26 cellular contexts compared by ENCODE assay signal in the genomic region with DNA sequence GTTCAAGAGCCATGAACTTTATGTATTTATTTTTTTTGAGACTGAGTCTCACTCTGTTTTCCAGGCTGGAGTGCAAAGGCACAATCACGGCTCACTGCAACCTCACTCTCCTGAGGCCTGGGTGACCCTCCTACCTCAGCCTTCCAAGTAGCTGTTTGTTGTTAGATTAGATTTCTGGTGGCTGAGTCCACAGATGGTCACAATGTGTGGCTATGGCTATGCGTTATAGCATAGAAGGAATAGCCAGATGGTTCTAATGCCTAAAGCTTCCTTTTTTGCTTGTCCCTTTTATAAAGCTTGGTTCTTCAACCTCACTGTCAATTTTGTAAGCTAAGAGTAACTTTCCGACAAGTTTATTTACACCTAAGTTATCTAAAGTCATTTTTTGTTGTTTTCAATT.
DNase-seq lines count a peak whose midpoint lies in the region; ATAC-seq, FAIRE-seq and TF ChIP-seq lines count a peak whose summit lies in the region.
"Had no signal": no experiment of that assay in that cellular context is flagged by ENCODE, and none has a peak within 500 bp of the region (broad histone marks: within the 10 kb centered on the region; RNA-seq: fewer than 3 reads in every experiment).

No MANE protein-coding gene starts in this region.

- no peaks in the 10 kb centered on the region for H3K9me3 ChIP-seq in PC-3 (ENCODE audit: low read length)
- H3K9me3 ChIP-seq in osteoblast (ENCODE audit: low read depth, low read length), result no peaks in the 10 kb centered on the region
- H3K9me3 ChIP-seq in CD4-positive, alpha-beta T cell (ENCODE audit: control insufficient read depth, low read length), result no peaks in the 10 kb centered on the region
- H3K9me3 ChIP-seq: BLaER1, Peyer's patch had no signal

- no peak overlapping the region for H3K27ac ChIP-seq in PC-3 (ENCODE audit: low read length)
- H3K27ac ChIP-seq in osteoblast (ENCODE audit: low read depth, low read length), result peak overlapping the region; percentile 39
- H3K27ac ChIP-seq in CD4-positive, alpha-beta T cell (ENCODE audit: low read depth, low read length), result no peak overlapping the region
- H3K27ac ChIP-seq: BLaER1, KMS-11, Peyer's patch, SK-N-MC had no signal

- H3K27me3 ChIP-seq in PC-3 (ENCODE audit: low read length) (no peaks in the 10 kb centered on the region), osteoblast (ENCODE audit: insufficient read depth, low read length) (no peaks in the 10 kb centered on the region)
- H3K27me3 ChIP-seq in CD4-positive, alpha-beta T cell (ENCODE audit: control insufficient read depth, insufficient read depth, low read length), result no peaks in the 10 kb centered on the region
- H3K27me3 ChIP-seq: BLaER1, Peyer's patch had no signal

- FAIRE-seq in H54 (lab: Jason Lieb, UNC), result peak; percentile 57
- FAIRE-seq: colon, G401.6, keratinocyte had no signal

- H3K9me2 ChIP-seq in PC-3 (replicated peaks; ENCODE audit: low read length), result no peaks in the 10 kb centered on the region

- TF ChIP-seq CTCF in PC-3 (conservative IDR thresholded peaks at IDR 0.05; ENCODE audit: low read depth, low read length) (no peak), osteoblast (IDR thresholded peaks at IDR 0.05; ENCODE audit: extremely low read depth, low read depth, low read length) (no peak)
- TF ChIP-seq CTCF in CD4-positive, alpha-beta T cell (IDR thresholded peaks at IDR 0.05), result no peak

- intact Hi-C loops in PC-3 (cut with micrococcal nuclease), result no loop called here
- intact Hi-C loops in CD4-positive, alpha-beta T cell (cut with DNase I, micrococcal nuclease), result no loop called here

- peaks cover 4% of the 10 kb centered on the region for H3K27me3 Mint-ChIP-seq in CD4-positive, alpha-beta T cell
- H3K27me3 Mint-ChIP-seq: activated CD8-positive, alpha-beta T cell treated with anti-CD3 and anti-CD28 coated beads for 36 hours; activated naive CD4-positive, alpha-beta T cell treated with anti-CD3 and anti-CD28 coated beads, Interleukin-2, amount 10 ng/mL, durations not matched to agents 7 days and 5 days had no signal

- H3K36me3 ChIP-seq in PC-3 (ENCODE audit: low read depth, low read length) (no peaks in the 10 kb centered on the region), osteoblast (ENCODE audit: insufficient read depth, low read length) (no peaks in the 10 kb centered on the region)
- H3K36me3 ChIP-seq: BLaER1, Peyer's patch had no signal

- no peaks in the 10 kb centered on the region for H3K9me3 Mint-ChIP-seq in CD4-positive, alpha-beta T cell
- H3K9me3 Mint-ChIP-seq: activated CD8-positive, alpha-beta T cell treated with anti-CD3 and anti-CD28 coated beads for 36 hours; activated naive CD4-positive, alpha-beta T cell treated with anti-CD3 and anti-CD28 coated beads, Interleukin-2, amount 10 ng/mL, durations not matched to agents 7 days and 5 days; T-helper 2 cell treated with Interferon-gamma antibody and Interleukin-4, amounts not matched to agents 5 μg/mL and 100 μg/mL, for 36 hours; WTC11 had no signal

- CTCF ChIA-PET in PC-3 (lab: Charles Lee), result interaction anchor here (1.2 kb wide), 1 partner anchor 120 kb away, joined by 4 read pairs; no protein-coding TSS in a partner anchor
- CTCF ChIA-PET in CD4-positive, alpha-beta T cell (lab: Charles Lee), result interaction anchor here (0.7 kb wide), 1 partner anchor 15 kb away, joined by 3 read pairs; no protein-coding TSS in a partner anchor

- H3K9ac ChIP-seq in PC-3 (ENCODE audit: low read length), result no peak overlapping the region
- H3K9ac ChIP-seq: BLaER1, KMS-11 had no signal

- H3F3A ChIP-seq in PC-3 (ENCODE audit: low read length, unreplicated experiment), result no peaks in the 10 kb centered on the region

- H2AFZ ChIP-seq in PC-3 (ENCODE audit: low read length) (peak overlapping the region; percentile 46), osteoblast (ENCODE audit: low read length) (peak overlapping the region; percentile 85)

- no peak for TF ChIP-seq POLR2A in H54 (IDR thresholded peaks at IDR 0.05; ENCODE audit: low read depth, low read length)

- H3K4me3 ChIP-seq in PC-3 (ENCODE audit: low read length) (no peak overlapping the region), osteoblast (ENCODE audit: insufficient read depth, low read length) (no peak overlapping the region)
- H3K4me3 ChIP-seq: BLaER1, Peyer's patch, SK-N-MC had no signal

- no peaks in the 10 kb centered on the region for H3K36me3 Mint-ChIP-seq in CD4-positive, alpha-beta T cell (ENCODE audit: low read depth)
- H3K36me3 Mint-ChIP-seq: activated naive CD4-positive, alpha-beta T cell treated with anti-CD3 and anti-CD28 coated beads, Interleukin-2, amount 10 ng/mL, durations not matched to agents 7 days and 5 days; WTC11 had no signal

- H3K27ac Mint-ChIP-seq in CD4-positive, alpha-beta T cell, result no peak overlapping the region
- H3K27ac Mint-ChIP-seq: activated CD8-positive, alpha-beta T cell treated with anti-CD3 and anti-CD28 coated beads for 36 hours; activated naive CD4-positive, alpha-beta T cell treated with anti-CD3 and anti-CD28 coated beads, Interleukin-2, amount 10 ng/mL, durations not matched to agents 7 days and 5 days; T-helper 2 cell treated with Interferon-gamma antibody and Interleukin-4, amounts not matched to agents 5 μg/mL and 100 μg/mL, for 36 hours; WTC11 had no signal

- H3K4me3 Mint-ChIP-seq in CD4-positive, alpha-beta T cell, result no peak overlapping the region
- H3K4me3 Mint-ChIP-seq: activated CD8-positive, alpha-beta T cell treated with anti-CD3 and anti-CD28 coated beads for 36 hours; activated naive CD4-positive, alpha-beta T cell treated with anti-CD3 and anti-CD28 coated beads, Interleukin-2, amount 10 ng/mL, durations not matched to agents 7 days and 5 days; T-helper 2 cell treated with Interferon-gamma antibody and Interleukin-4, amounts not matched to agents 5 μg/mL and 100 μg/mL, for 36 hours; WTC11 had no signal

- H3K4me1 ChIP-seq in PC-3 (ENCODE audit: insufficient read depth, low read length) (peaks cover 44% of the 10 kb centered on the region), osteoblast (ENCODE audit: insufficient read depth, low read length) (peaks cover 32% of the 10 kb centered on the region)
- H3K4me1 ChIP-seq: BLaER1, Peyer's patch had no signal

- POLR2A ChIA-PET in PC-3 (lab: Charles Lee; ENCODE audit: unreplicated experiment), result interaction anchor here (0.6 kb wide), 1 partner anchor 62 kb away, joined by 3 read pairs; no protein-coding TSS in a partner anchor
- POLR2A ChIA-PET in CD4-positive, alpha-beta T cell (lab: Charles Lee), result no interaction called here

- DNase-seq in H54 (ENCODE audit: insufficient read length, low spot score) (no peak), PC-3 (peak; percentile 17), fibroblast of gingiva (ENCODE audit: low read depth) (peak; percentile 56), osteoblast (ENCODE audit: insufficient read length, low spot score, missing footprints) (peak; percentile 70), NCI-H1105 (lab: John Stamatoyannopoulos, UW) (no peak), kidney glomerular epithelial cell (lab: John Stamatoyannopoulos, UW) (no peak)
- no peak for DNase-seq in CD4-positive, alpha-beta T cell
- DNase-seq: activated CD8-positive, alpha-beta T cell treated with anti-CD3 and anti-CD28 coated beads for 36 hours; activated naive CD4-positive, alpha-beta T cell treated with anti-CD3 and anti-CD28 coated beads, Interleukin-2, amount 10 ng/mL, durations not matched to agents 7 days and 5 days; activated T-cell treated with anti-CD3 and anti-CD28 coated beads, Interleukin-2, amount 50 U/mL, for 48 hours; NCI-H1048; NCI-H2029; NCI-H345; NK-92 treated with Interleukin-12 subunit alpha and Interleukin-12 subunit beta, amount 100 ng/mL, for 24 hours; Peyer's patch; right cardiac atrium; stimulated activated CD8-positive, alpha-beta memory T cell treated with anti-CD3 and anti-CD28 coated beads, Interleukin-4, amount 100 ng/mL, for 48 hours had no signal

- ATAC-seq in PC-3 (no peak), GM19328 (IDR thresholded peaks at IDR 0.05; ENCODE audit: unreplicated experiment) (no peak)
- no peak for ATAC-seq in CD4-positive, alpha-beta T cell (ENCODE audit: poor library complexity)
- ATAC-seq: activated CD8-positive, alpha-beta T cell treated with anti-CD3 and anti-CD28 coated beads for 36 hours; right cardiac atrium; WTC11 had no signal

- no TSS peak for BruUV-seq in PC-3 (replicated peaks; lab: Mats Ljungman, UMichigan)

- H4K20me1 ChIP-seq in PC-3 (ENCODE audit: low read length) (no peaks in the 10 kb centered on the region), osteoblast (ENCODE audit: insufficient read depth, low read length) (no peaks in the 10 kb centered on the region)
- H4K20me1 ChIP-seq: BLaER1 had no signal

- H3K79me2 ChIP-seq in PC-3 (ENCODE audit: low read length) (no peaks in the 10 kb centered on the region), osteoblast (ENCODE audit: insufficient read depth, low read length) (no peaks in the 10 kb centered on the region)

- no peaks in the 10 kb centered on the region for H3K4me1 Mint-ChIP-seq in CD4-positive, alpha-beta T cell (ENCODE audit: low read depth)
- H3K4me1 Mint-ChIP-seq: activated naive CD4-positive, alpha-beta T cell treated with anti-CD3 and anti-CD28 coated beads, Interleukin-2, amount 10 ng/mL, durations not matched to agents 7 days and 5 days had no signal

- H3K4me2 ChIP-seq in PC-3 (ENCODE audit: low read length), result no peak overlapping the region; the same call in 1 of the 2 replicates
- no peak overlapping the region for H3K4me2 ChIP-seq in osteoblast (ENCODE audit: insufficient read depth, low read length)
- H3K4me2 ChIP-seq: BLaER1, KMS-11 had no signal

Comparison
In these comparisons a context has a peak if more than half of its experiments do, and no peak if none do; other contexts are left out.
1. DNase-seq: peak in PC-3 (single experiment), fibroblast of gingiva (single experiment) and osteoblast (single experiment); none in H54 (single experiment), NCI-H1105 (single experiment), kidney glomerular epithelial cell (single experiment) and CD4-positive, alpha-beta T cell (0 of 10).